ENCODE assay signal across 8 cellular contexts in genomic region chrX:78139160-78140123, GRCh38. TPM values are rescaled to one million over a fixed set of nuclear protein-coding genes. Genes with fewer than 3 reads are reported as not detected.
A peak's percentile ranks its signal among the peaks of the same experiment; 100 is the strongest.
DNase-seq lines count a peak whose midpoint lies in the region; ATAC-seq lines count a peak whose summit lies in the region.

A gene with protein sequence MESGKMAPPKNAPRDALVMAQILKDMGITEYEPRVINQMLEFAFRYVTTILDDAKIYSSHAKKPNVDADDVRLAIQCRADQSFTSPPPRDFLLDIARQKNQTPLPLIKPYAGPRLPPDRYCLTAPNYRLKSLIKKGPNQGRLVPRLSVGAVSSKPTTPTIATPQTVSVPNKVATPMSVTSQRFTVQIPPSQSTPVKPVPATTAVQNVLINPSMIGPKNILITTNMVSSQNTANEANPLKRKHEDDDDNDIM (minus strand): TSS chrX:78139650. CDS start chrX:78139611, 39 bp downstream.

- DNase-seq in CD1c-positive myeloid dendritic cell (ENCODE audit: extremely low spot score) = peak; percentile 87
- peak; percentile 96 for DNase-seq in NCI-H82 (lab: John Stamatoyannopoulos, UW)
- DNase-seq in activated CD8-positive, alpha-beta T cell treated with anti-CD3 and anti-CD28 coated beads, Interleukin-2, amount 10 ng/mL, durations not matched to agents 7 days and 5 days = peak; percentile 88
- DNase-seq in effector CD4-positive, alpha-beta T cell = peak; percentile 71
- peak; percentile 77 to 79 for DNase-seq in lung microvascular endothelial cell (ENCODE audit: low read depth in 2 of 2)
- DNase-seq in stimulated activated CD4-positive, alpha-beta T cell treated with anti-CD3 and anti-CD28 coated beads, TNF-alpha, amount 100 ng/mL, for 48 hours (ENCODE audit: low read depth in 3 of 3) = peak; percentile 64 to 78 (median 75)

- H3K4me3 Mint-ChIP-seq in activated CD8-positive, alpha-beta T cell treated with anti-CD3 and anti-CD28 coated beads, Interleukin-2, amount 10 ng/mL, durations not matched to agents 7 days and 5 days = peak within 1 kb of the TSS; percentile 84

- ATAC-seq in GM19397 (IDR thresholded peaks at IDR 0.05; ENCODE audit: unreplicated experiment) (peak; percentile 98), HG03571 (IDR thresholded peaks at IDR 0.05; ENCODE audit: unreplicated experiment) (peak; percentile 97)
- peak; percentile 99 for ATAC-seq in activated CD8-positive, alpha-beta T cell treated with anti-CD3 and anti-CD28 coated beads, Interleukin-2, amount 10 ng/mL, durations not matched to agents 7 days and 5 days

- no peaks in the 10 kb centered on the region for H3K27me3 Mint-ChIP-seq in activated CD8-positive, alpha-beta T cell treated with anti-CD3 and anti-CD28 coated beads, Interleukin-2, amount 10 ng/mL, durations not matched to agents 7 days and 5 days (ENCODE audit: low read depth)

- CTCF ChIA-PET in activated CD8-positive, alpha-beta T cell treated with anti-CD3 and anti-CD28 coated beads, Interleukin-2, amount 10 ng/mL, durations not matched to agents 7 days and 5 days (lab: Charles Lee) = interaction anchor here (0.6 to 1.5 kb wide), 2 partner anchors 10 to 22 kb away, joined by 3 to 4 read pairs; no protein-coding TSS in a partner anchor

- no peaks in the 10 kb centered on the region for H3K9me3 Mint-ChIP-seq in activated CD8-positive, alpha-beta T cell treated with anti-CD3 and anti-CD28 coated beads, Interleukin-2, amount 10 ng/mL, durations not matched to agents 7 days and 5 days (ENCODE audit: insufficient read depth)

- peaks cover 11% of the 10 kb centered on the region for H3K4me1 Mint-ChIP-seq in activated CD8-positive, alpha-beta T cell treated with anti-CD3 and anti-CD28 coated beads, Interleukin-2, amount 10 ng/mL, durations not matched to agents 7 days and 5 days (ENCODE audit: low read depth)

- peak within 1 kb of the TSS; percentile 93 for H3K27ac Mint-ChIP-seq in activated CD8-positive, alpha-beta T cell treated with anti-CD3 and anti-CD28 coated beads, Interleukin-2, amount 10 ng/mL, durations not matched to agents 7 days and 5 days

- H3K36me3 Mint-ChIP-seq in activated CD8-positive, alpha-beta T cell treated with anti-CD3 and anti-CD28 coated beads, Interleukin-2, amount 10 ng/mL, durations not matched to agents 7 days and 5 days (ENCODE audit: low read depth) = peaks cover under 1% of the 10 kb centered on the region

- POLR2A ChIA-PET in activated CD8-positive, alpha-beta T cell treated with anti-CD3 and anti-CD28 coated beads, Interleukin-2, amount 10 ng/mL, durations not matched to agents 7 days and 5 days (lab: Charles Lee) = interaction anchor here (0.6 to 1.5 kb wide), 8 partner anchors 9 to 948 kb away, joined by 3 to 4 read pairs (median 3); no protein-coding TSS in a partner anchor

RNA-seq across cellular contexts. Expression of the gene that starts here (rescaled TPM):
- total RNA-seq in activated CD8-positive, alpha-beta T cell treated with anti-CD3 and anti-CD28 coated beads, Interleukin-2, amount 10 ng/mL, durations not matched to agents 7 days and 5 days = 10 to 100 TPM; 16.6 to 19.0 TPM
- 11.9 and 15.0 TPM in 2 replicates for total RNA-seq in lung microvascular endothelial cell

Comparison
In these comparisons a context has a peak if more than half of its experiments do, and no peak if none do; other contexts are left out.
1. Peak in every context shown above with its lines: DNase-seq and ATAC-seq.